17 cellular contexts compared by ENCODE assay signal in genomic region chr6:70724524-70724923, GRCh38. TPM values are rescaled to one million over a fixed set of nuclear protein-coding genes. Genes with fewer than 3 reads are reported as not detected.
DNase-seq lines count a peak whose midpoint lies in the region; ATAC-seq, FAIRE-seq and TF ChIP-seq lines count a peak whose summit lies in the region.
"Had no signal": no experiment of that assay in that cellular context is flagged by ENCODE, and none has a peak within 500 bp of the region (broad histone marks: within the 10 kb centered on the region; RNA-seq: fewer than 3 reads in every experiment).

No MANE protein-coding gene starts in this region.

- H3K27me3 Mint-ChIP-seq in GM23338 (ENCODE audit: insufficient read depth, low read depth, poor library complexity) = peaks cover 2% of the 10 kb centered on the region
- no peaks in the 10 kb centered on the region for H3K27me3 Mint-ChIP-seq in activated naive CD8-positive, alpha-beta T cell treated with anti-CD3 and anti-CD28 coated beads, Interleukin-2, amount 50 U/mL, for 24 hours

- H3K4me1 ChIP-seq in right lobe of liver = peaks cover 0 to 8% (median 0%) of the 10 kb centered on the region in 4 donors
- H3K4me1 ChIP-seq in HepG2 (ENCODE audit: insufficient read depth, low read length) = no peaks in the 10 kb centered on the region
- peaks cover 17% of the 10 kb centered on the region for H3K4me1 ChIP-seq in GM23338 (ENCODE audit: insufficient read depth)
- H3K4me1 ChIP-seq: BE2C had no signal

- H3K4me1 Mint-ChIP-seq in GM23338 = peaks cover 34% of the 10 kb centered on the region
- peaks cover 30% of the 10 kb centered on the region for H3K4me1 Mint-ChIP-seq in activated naive CD8-positive, alpha-beta T cell treated with anti-CD3 and anti-CD28 coated beads, Interleukin-2, amount 50 U/mL, for 24 hours
- peaks cover 59% of the 10 kb centered on the region for H3K4me1 Mint-ChIP-seq in stimulated activated effector memory CD8-positive, alpha-beta T cell treated with anti-CD3 and anti-CD28 coated beads, Interleukin-12 subunit alpha, Interleukin-12 subunit beta, amount 100 ng/mL, for 72 hours

- no peak overlapping the region for H3K9ac ChIP-seq in HepG2 (ENCODE audit: insufficient read depth, low read depth, low read length)

- no peak overlapping the region for H3K27ac ChIP-seq in right lobe of liver
- H3K27ac ChIP-seq in HepG2 (ENCODE audit: extremely low read length, insufficient read depth, low read length) = no peak overlapping the region
- H3K27ac ChIP-seq in GM23338 (ENCODE audit: low read depth) = no peak overlapping the region
- H3K27ac ChIP-seq: RWPE1 had no signal

- no TSS peak for BruUV-seq in HepG2 (replicated peaks; lab: Mats Ljungman, UMichigan)

- in situ Hi-C loops in HepG2 (cut with HindIII; ENCODE audit: extremely low pct_ligation_motif_present, low pct_unique_long_range_greater_than_20kb) = no loop called here

- no peak for FAIRE-seq in HepG2 (lab: Jason Lieb, UNC)

- H3K4me3 ChIP-seq in right lobe of liver (no peak overlapping the region), HepG2 (replicated peaks in 1 of 3; ENCODE audit: insufficient read depth in 1 of 3, low read depth in 2 of 3, low read length in 3 of 3) (no peak overlapping the region), GM23338 (no peak overlapping the region)
- H3K4me3 ChIP-seq: MG63 had no signal

- no peaks in the 10 kb centered on the region for H3F3A ChIP-seq in GM23338 (replicated peaks; ENCODE audit: low read depth)

- no peak overlapping the region for H3K4me3 Mint-ChIP-seq in GM23338
- no peak overlapping the region for H3K4me3 Mint-ChIP-seq in activated naive CD8-positive, alpha-beta T cell treated with anti-CD3 and anti-CD28 coated beads, Interleukin-2, amount 50 U/mL, for 24 hours
- no peak overlapping the region for H3K4me3 Mint-ChIP-seq in stimulated activated effector memory CD8-positive, alpha-beta T cell treated with anti-CD3 and anti-CD28 coated beads, Interleukin-12 subunit alpha, Interleukin-12 subunit beta, amount 100 ng/mL, for 72 hours

- ATAC-seq in right lobe of liver (peak in 3 of 4 donors; percentile 17 to 54 (median 25)), HepG2 (no peak), GM23338 (no peak), HG03565 (IDR thresholded peaks at IDR 0.05; ENCODE audit: unreplicated experiment) (no peak)
- ATAC-seq in activated naive CD8-positive, alpha-beta T cell treated with anti-CD3 and anti-CD28 coated beads, Interleukin-2, amount 50 U/mL, for 24 hours = no peak
- peak; percentile 48 for ATAC-seq in stimulated activated effector memory CD8-positive, alpha-beta T cell treated with anti-CD3 and anti-CD28 coated beads, Interleukin-12 subunit alpha, Interleukin-12 subunit beta, amount 100 ng/mL, for 72 hours

- H3K4me2 ChIP-seq in HepG2 (ENCODE audit: low read depth, low read length) = no peak overlapping the region
- no peak overlapping the region for H3K4me2 ChIP-seq in GM23338

- no peak for TF ChIP-seq RAD21 in HepG2 (CRISPR knock-in tag; IDR thresholded peaks at IDR 0.05)

- TF ChIP-seq EP300 in HepG2 (IDR thresholded peaks at IDR 0.05; ENCODE audit: low read depth in 2 of 2, low read length in 2 of 2) = no peak
- TF ChIP-seq EP300 in HepG2 (CRISPR knock-in tag; IDR thresholded peaks at IDR 0.05; ENCODE audit: borderline replicate concordance) = no peak

- no peaks in the 10 kb centered on the region for H3K79me2 ChIP-seq in HepG2 (ENCODE audit: insufficient read depth, low read length)
- peaks cover 32% of the 10 kb centered on the region for H3K79me2 ChIP-seq in GM23338 (replicated peaks; ENCODE audit: insufficient read depth)

- intact Hi-C loops in right lobe of liver (cut with DNase I) = no loop called here
- intact Hi-C loops in HepG2 (cut with micrococcal nuclease; ENCODE audit: unreplicated experiment) = no loop called here

- H3K9me3 Mint-ChIP-seq in GM23338 = peaks cover 13% of the 10 kb centered on the region; the same call in 2 of the 3 replicates
- no peaks in the 10 kb centered on the region for H3K9me3 Mint-ChIP-seq in activated naive CD8-positive, alpha-beta T cell treated with anti-CD3 and anti-CD28 coated beads, Interleukin-2, amount 50 U/mL, for 24 hours
- H3K9me3 Mint-ChIP-seq in stimulated activated effector memory CD8-positive, alpha-beta T cell treated with anti-CD3 and anti-CD28 coated beads, Interleukin-12 subunit alpha, Interleukin-12 subunit beta, amount 100 ng/mL, for 72 hours = no peaks in the 10 kb centered on the region

- DNase-seq in right lobe of liver (no peak), HepG2 (ENCODE audit: low spot score) (no peak), GM23338 (ENCODE audit: low spot score) (no peak), pons (ENCODE audit: low spot score) (no peak)
- DNase-seq in activated naive CD8-positive, alpha-beta T cell treated with anti-CD3 and anti-CD28 coated beads, Interleukin-2, amount 50 U/mL, for 24 hours = no peak
- DNase-seq in stimulated activated effector memory CD8-positive, alpha-beta T cell treated with anti-CD3 and anti-CD28 coated beads, Interleukin-12 subunit alpha, Interleukin-12 subunit beta, amount 100 ng/mL, for 72 hours (ENCODE audit: low spot score in 2 of 2) = no peak
- DNase-seq: BE2C; DMS153; H7; MG63; NCI-H1092 treated with DMSO at 0.1 percent for 48 hours; NCI-H1694 treated with DMSO at 0.1 percent for 48 hours; NCI-H69; NK-92 treated with Interleukin-12 subunit alpha and Interleukin-12 subunit beta, amount 100 ng/mL, for 24 hours; OCI-M1 had no signal

- TF ChIP-seq CTCF in right lobe of liver (IDR thresholded peaks at IDR 0.05) (no peak), HepG2 (CRISPR knock-in tag; IDR thresholded peaks at IDR 0.05) (no peak), GM23338 (conservative IDR thresholded peaks at IDR 0.05; ENCODE audit: low read depth in 2 of 2) (no peak)

- peaks cover 23% of the 10 kb centered on the region for H3K36me3 Mint-ChIP-seq in GM23338 (ENCODE audit: low read depth)
- H3K36me3 Mint-ChIP-seq in activated naive CD8-positive, alpha-beta T cell treated with anti-CD3 and anti-CD28 coated beads, Interleukin-2, amount 50 U/mL, for 24 hours (ENCODE audit: low read depth) = peaks cover 2% of the 10 kb centered on the region
- H3K36me3 Mint-ChIP-seq in stimulated activated effector memory CD8-positive, alpha-beta T cell treated with anti-CD3 and anti-CD28 coated beads, Interleukin-12 subunit alpha, Interleukin-12 subunit beta, amount 100 ng/mL, for 72 hours = no peaks in the 10 kb centered on the region

- H3K27me3 ChIP-seq in right lobe of liver (no peaks in the 10 kb centered on the region), HepG2 (ENCODE audit: control insufficient read depth in 1 of 2, insufficient read depth in 2 of 2, low read length in 2 of 2) (no peaks in the 10 kb centered on the region), GM23338 (ENCODE audit: insufficient read depth) (no peaks in the 10 kb centered on the region)
- H3K27me3 ChIP-seq: BE2C, MG63 had no signal

- H3K9me3 ChIP-seq in right lobe of liver (no peaks in the 10 kb centered on the region), HepG2 (ENCODE audit: low read length) (no peaks in the 10 kb centered on the region)
- H3K9me3 ChIP-seq: BE2C, MG63 had no signal

- H3K36me3 ChIP-seq in right lobe of liver = no peaks in the 10 kb centered on the region
- no peaks in the 10 kb centered on the region for H3K36me3 ChIP-seq in HepG2 (replicated peaks in 1 of 2; ENCODE audit: control insufficient read depth in 1 of 2, insufficient read depth in 2 of 2, low read length in 2 of 2)
- H3K36me3 ChIP-seq in GM23338 (ENCODE audit: insufficient read depth) = no peaks in the 10 kb centered on the region
- H3K36me3 ChIP-seq: BE2C, MG63 had no signal

- CTCF ChIA-PET in HepG2 (lab: Yijun Ruan, JAX; ENCODE audit: low intra/inter-chr PET ratio, low total read pairs) = no interaction called here

- H4K20me1 ChIP-seq in HepG2 (ENCODE audit: insufficient read depth, low read length) (no peaks in the 10 kb centered on the region), GM23338 (replicated peaks; ENCODE audit: insufficient read depth) (no peaks in the 10 kb centered on the region)

- H2AFZ ChIP-seq in HepG2 (ENCODE audit: low read length) (no peak overlapping the region), GM23338 (no peak overlapping the region)

- POLR2A ChIA-PET in HepG2 (lab: Yijun Ruan, JAX) = no interaction called here

- peak overlapping the region; percentile 91 for H3K27ac Mint-ChIP-seq in GM23338
- peak overlapping the region; percentile 27 for H3K27ac Mint-ChIP-seq in activated naive CD8-positive, alpha-beta T cell treated with anti-CD3 and anti-CD28 coated beads, Interleukin-2, amount 50 U/mL, for 24 hours
- no peak overlapping the region for H3K27ac Mint-ChIP-seq in stimulated activated effector memory CD8-positive, alpha-beta T cell treated with anti-CD3 and anti-CD28 coated beads, Interleukin-12 subunit alpha, Interleukin-12 subunit beta, amount 100 ng/mL, for 72 hours

- no peaks in the 10 kb centered on the region for H3K9me2 ChIP-seq in GM23338 (ENCODE audit: insufficient read depth)

- 50% methylated on average over 2 of the region's 2 CpGs for WGBS in right lobe of liver (ENCODE audit: insufficient coverage, low coverage, low lambda C conversion rate, missing lambda C conversion rate)
- WGBS in HepG2 (ENCODE audit: low lambda C conversion rate) = 97% methylated on average over 2 of the region's 2 CpGs

- TF ChIP-seq POLR2A in right lobe of liver (IDR thresholded peaks at IDR 0.05) (no peak), HepG2 (IDR thresholded peaks at IDR 0.05; ENCODE audit: insufficient read depth in 1 of 2, low read depth in 2 of 2, low read length in 2 of 2) (no peak)

RNA-seq across cellular contexts. Expression of gene SMAP1, which starts 56.8 kb away (rescaled TPM):
- total RNA-seq in right lobe of liver (10 to 100 TPM in 4 of 6 experiments, 1 to 10 TPM in 2; 9.1 to 16.1 (median 12.2) TPM), HepG2 (2016; rRNA removed; fragmentation: Illumina TruSeq; extraction: Trizol) (13.4 and 16.1 TPM in 2 replicates)
- 6.8 and 7.7 TPM in 2 replicates for total RNA-seq in HepG2 (2016; cell fraction: cytosol; rRNA removed; fragmentation: Illumina TruSeq; extraction: Trizol; ENCODE audit: low read depth)
- 13.2 and 17.1 TPM in 2 replicates for total RNA-seq in HepG2 (2016; cell fraction: insoluble cytoplasmic fraction; rRNA removed; fragmentation: Illumina TruSeq; extraction: Trizol)
- total RNA-seq in HepG2 (2016; cell fraction: membrane; rRNA removed; fragmentation: Illumina TruSeq; extraction: Trizol) = 12.9 and 15.6 TPM in 2 replicates
- 15.7 and 16.0 TPM in 2 replicates for total RNA-seq in HepG2 (2016; cell fraction: nucleus; rRNA removed; fragmentation: Illumina TruSeq; extraction: Trizol)
- polyA plus RNA-seq in HepG2 (2011; rRNA removed) (15.4 and 17.8 TPM in 2 replicates), GM23338 (2016; fragmentation: Nextera tagmentation; extraction: Ambion mirVana) (34.6 and 34.8 TPM in 2 replicates)
- polyA plus RNA-seq in HepG2 (2011; cell fraction: cytosol; rRNA removed) = 13.8 and 13.9 TPM in 2 replicates
- 8.5 and 9.7 TPM in 2 replicates for polyA plus RNA-seq in HepG2 (2011; cell fraction: nucleus; rRNA removed)
- polyA plus RNA-seq in HepG2 (2012) = 18.5 and 22.2 TPM in 2 replicates
- polyA plus RNA-seq in HepG2 (2016; cell fraction: cytosol; fragmentation: Illumina TruSeq; extraction: Trizol; ENCODE audit: low read depth) = 8.6 and 8.9 TPM in 2 replicates
- polyA plus RNA-seq in HepG2 (2016; cell fraction: insoluble cytoplasmic fraction; fragmentation: Illumina TruSeq; extraction: Trizol; ENCODE audit: low read depth) = 24.3 and 27.8 TPM in 2 replicates
- 14.3 and 16.6 TPM in 2 replicates for polyA plus RNA-seq in HepG2 (2016; cell fraction: membrane; fragmentation: Illumina TruSeq; extraction: Trizol; ENCODE audit: low read depth)
- polyA plus RNA-seq in HepG2 (2016; cell fraction: nucleus; fragmentation: Illumina TruSeq; extraction: Trizol; ENCODE audit: insufficient read depth, low read depth) = 14.1 and 16.2 TPM in 2 replicates
- 19.2 and 21.6 TPM in 2 replicates for polyA minus RNA-seq in HepG2 (2011; rRNA and poly(A)+ RNA removed; ENCODE audit: low replicate concordance)
- 14.9 and 16.2 TPM in 2 replicates for polyA minus RNA-seq in HepG2 (2011; cell fraction: cytosol; rRNA and poly(A)+ RNA removed)
- polyA minus RNA-seq in HepG2 (2011; cell fraction: nucleus; rRNA and poly(A)+ RNA removed) = 22.8 and 24.1 TPM in 2 replicates
- 31.1 and 31.7 TPM in 2 replicates for total RNA-seq in GM23338 (2014; rRNA removed; shearing (Covaris generic))

Comparison
In these comparisons a context has a peak if more than half of its experiments do, and no peak if none do; other contexts are left out.
1. ATAC-seq: peak in right lobe of liver (3 of 4) and stimulated activated effector memory CD8-positive, alpha-beta T cell treated with anti-CD3 and anti-CD28 coated beads, Interleukin-12 subunit alpha, Interleukin-12 subunit beta, amount 100 ng/mL, for 72 hours (single experiment); none in HepG2 (single experiment), GM23338 (single experiment), activated naive CD8-positive, alpha-beta T cell treated with anti-CD3 and anti-CD28 coated beads, Interleukin-2, amount 50 U/mL, for 24 hours (single experiment) and HG03565 (single experiment).